In the genomic region with DNA sequence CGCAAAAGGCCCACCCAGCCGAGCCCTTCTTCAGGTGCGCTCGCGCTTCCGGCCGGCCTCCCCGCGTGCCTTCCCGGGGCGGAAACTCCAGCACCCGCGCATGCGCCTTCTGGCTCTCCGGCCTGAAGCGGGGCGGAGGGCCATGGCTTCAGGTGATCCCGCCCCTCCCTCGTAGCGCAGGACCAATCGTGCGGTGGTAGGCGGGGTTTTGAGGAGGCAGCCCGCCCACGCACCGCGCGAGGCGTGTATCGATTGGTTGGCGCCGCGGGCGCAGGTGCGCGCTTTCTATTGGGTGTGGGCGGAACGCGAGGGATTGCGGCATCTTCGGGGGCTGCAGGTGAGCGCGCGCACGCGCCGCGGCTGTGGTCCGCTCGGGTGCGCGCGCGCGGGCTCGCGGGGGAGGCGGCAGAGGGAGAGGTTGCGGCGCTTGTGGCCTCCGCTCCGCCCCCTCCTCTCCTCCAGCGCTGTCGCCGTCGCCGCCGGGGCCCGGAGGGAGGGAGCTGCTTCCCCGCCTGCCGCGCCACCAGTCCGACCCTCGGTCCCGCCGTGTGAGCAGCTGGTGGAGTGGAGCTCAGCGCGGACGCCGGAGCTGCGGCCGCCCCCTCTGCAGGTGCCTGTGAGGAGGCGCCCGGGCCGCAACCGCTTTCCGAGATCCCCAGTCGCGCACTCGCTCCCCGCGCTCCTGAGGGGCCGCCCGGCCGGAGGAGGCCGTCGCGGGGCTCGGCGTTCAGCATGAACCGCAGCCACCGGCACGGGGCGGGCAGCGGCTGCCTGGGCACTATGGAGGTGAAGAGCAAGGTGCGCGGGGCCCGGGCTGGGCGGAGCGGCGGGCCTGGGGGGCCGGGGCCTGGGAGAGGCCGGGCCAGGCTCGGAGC, we compare ENCODE assay signal across 8 cellular contexts. TPM values are rescaled to one million over a fixed set of nuclear protein-coding genes. Genes with fewer than 3 reads are reported as not detected.
DNase-seq lines count a peak whose midpoint lies in the region; ATAC-seq and TF ChIP-seq lines count a peak whose summit lies in the region.

A gene with protein sequence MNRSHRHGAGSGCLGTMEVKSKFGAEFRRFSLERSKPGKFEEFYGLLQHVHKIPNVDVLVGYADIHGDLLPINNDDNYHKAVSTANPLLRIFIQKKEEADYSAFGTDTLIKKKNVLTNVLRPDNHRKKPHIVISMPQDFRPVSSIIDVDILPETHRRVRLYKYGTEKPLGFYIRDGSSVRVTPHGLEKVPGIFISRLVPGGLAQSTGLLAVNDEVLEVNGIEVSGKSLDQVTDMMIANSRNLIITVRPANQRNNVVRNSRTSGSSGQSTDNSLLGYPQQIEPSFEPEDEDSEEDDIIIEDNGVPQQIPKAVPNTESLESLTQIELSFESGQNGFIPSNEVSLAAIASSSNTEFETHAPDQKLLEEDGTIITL (plus strand): TSS at position 526 of the 875 bp plus-strand sequence. CDS start 207 bp downstream, at position 733.

- 0% methylated on average over 21 of the region's 114 CpGs for WGBS in suprapubic skin

- H3K27me3 ChIP-seq in suprapubic skin = no peaks in the 10 kb centered on the region

- H3K9ac ChIP-seq in SK-N-MC (ENCODE audit: insufficient read length) = peak within 1 kb of the TSS; percentile 76

- DNase-seq in NCI-H1092 (lab: John Stamatoyannopoulos, UW) (peak; percentile 99), SK-N-MC (ENCODE audit: low read depth, low spot score) (peak; percentile 90), glomerular visceral epithelial cell (ENCODE audit: extremely low spot score) (peak; percentile 100), occipital lobe (lab: John Stamatoyannopoulos, UW) (peak; percentile 96), suprapubic skin (ENCODE audit: low spot score in 2 of 2) (peak; percentile 97)

- H3K9me3 Mint-ChIP-seq in activated naive CD4-positive, alpha-beta T cell treated with anti-CD3 and anti-CD28 coated beads, Interleukin-2, amount 50 U/mL, for 24 hours = no peaks in the 10 kb centered on the region

- no peaks in the 10 kb centered on the region for H3K27me3 Mint-ChIP-seq in activated naive CD4-positive, alpha-beta T cell treated with anti-CD3 and anti-CD28 coated beads, Interleukin-2, amount 50 U/mL, for 24 hours

- H3K4me3 Mint-ChIP-seq in activated naive CD4-positive, alpha-beta T cell treated with anti-CD3 and anti-CD28 coated beads, Interleukin-2, amount 50 U/mL, for 24 hours = peak within 1 kb of the TSS; percentile 88

- peaks cover 42% of the 10 kb centered on the region for H3K4me1 Mint-ChIP-seq in activated naive CD4-positive, alpha-beta T cell treated with anti-CD3 and anti-CD28 coated beads, Interleukin-2, amount 50 U/mL, for 24 hours

- TF ChIP-seq CTCF in suprapubic skin (IDR thresholded peaks at IDR 0.05) = no peak

- ATAC-seq in HG02623 (IDR thresholded peaks at IDR 0.05; ENCODE audit: unreplicated experiment) = peak; percentile 89

- peak within 1 kb of the TSS; percentile 83 for H3K27ac Mint-ChIP-seq in activated naive CD4-positive, alpha-beta T cell treated with anti-CD3 and anti-CD28 coated beads, Interleukin-2, amount 50 U/mL, for 24 hours

- H3K9me3 ChIP-seq in SK-N-MC (ENCODE audit: low read depth, low read length) (no peaks in the 10 kb centered on the region), suprapubic skin (no peaks in the 10 kb centered on the region)

- H3K4me3 ChIP-seq in SK-N-MC (peak within 1 kb of the TSS; percentile 85), suprapubic skin (peak within 1 kb of the TSS; percentile 94)

- no peak for TF ChIP-seq EP300 in suprapubic skin (IDR thresholded peaks at IDR 0.05)

- no peaks in the 10 kb centered on the region for H3K36me3 ChIP-seq in SK-N-MC (ENCODE audit: insufficient read depth, low read length)
- no peaks in the 10 kb centered on the region for H3K36me3 ChIP-seq in suprapubic skin

- peaks cover 37% of the 10 kb centered on the region for H3K4me1 ChIP-seq in suprapubic skin

- peaks cover 3% of the 10 kb centered on the region for H3K36me3 Mint-ChIP-seq in activated naive CD4-positive, alpha-beta T cell treated with anti-CD3 and anti-CD28 coated beads, Interleukin-2, amount 50 U/mL, for 24 hours

- TF ChIP-seq POLR2A in GM10847 (IDR thresholded peaks at IDR 0.05; ENCODE audit: extremely low read depth, insufficient read length) = peak; percentile 58
- peak in 1 of 2 donors; percentile 28 for TF ChIP-seq POLR2A in suprapubic skin (IDR thresholded peaks at IDR 0.05)

- H3K27ac ChIP-seq in SK-N-MC (no peak within 1 kb of the TSS), suprapubic skin (peak within 1 kb of the TSS; percentile 87)

RNA-seq across cellular contexts. Expression of the gene that starts here (rescaled TPM):
- total RNA-seq in occipital lobe (17.5 TPM), suprapubic skin (10 to 100 TPM in 1 of 4 donors, 1 to 10 TPM in 3; 7.6 to 10.3 (median 8.4) TPM)
